Comparison of ENCODE assay signal across 1 cellular context in the genomic region with DNA sequence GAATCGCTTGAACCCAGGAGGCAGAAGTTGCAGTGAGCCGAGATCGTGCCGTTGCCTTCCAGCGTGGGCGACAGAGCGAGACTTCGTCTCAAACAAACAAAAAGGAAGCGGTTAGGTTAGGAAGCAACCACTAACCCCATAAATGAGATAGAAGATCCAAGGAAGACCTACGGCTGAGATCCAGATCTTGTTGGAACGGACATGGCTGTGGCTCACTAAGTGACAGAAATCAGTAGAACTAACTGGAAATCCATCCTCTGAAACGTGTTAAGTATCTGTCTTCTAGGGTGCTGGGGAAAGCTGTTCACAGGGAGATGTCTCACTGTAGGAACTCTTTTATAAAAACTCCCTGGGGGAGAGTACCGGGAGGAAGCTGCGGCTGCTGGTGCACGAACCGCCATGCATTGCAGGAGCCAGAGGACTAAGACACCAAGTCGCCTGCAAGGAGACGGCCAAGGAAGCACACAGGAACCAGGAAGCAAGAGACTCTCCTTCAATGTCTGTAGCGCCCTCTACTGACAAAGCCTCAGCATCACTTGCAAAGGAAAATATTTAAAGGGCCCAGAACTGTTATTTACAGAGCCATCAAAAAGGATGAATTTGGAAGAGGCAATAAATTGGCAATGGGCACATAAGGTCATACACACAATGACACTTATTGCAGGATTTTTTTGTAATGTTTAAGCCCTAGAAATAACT.
TF ChIP-seq lines count a peak whose summit lies in the region.

No MANE protein-coding gene starts in this region.

TF ChIP-seq in SK-N-SH, 30 proteins besides CTCF, POLR2A, EP300 and RAD21 (continued from another document):
- TF ChIP-seq, protein P1, sequence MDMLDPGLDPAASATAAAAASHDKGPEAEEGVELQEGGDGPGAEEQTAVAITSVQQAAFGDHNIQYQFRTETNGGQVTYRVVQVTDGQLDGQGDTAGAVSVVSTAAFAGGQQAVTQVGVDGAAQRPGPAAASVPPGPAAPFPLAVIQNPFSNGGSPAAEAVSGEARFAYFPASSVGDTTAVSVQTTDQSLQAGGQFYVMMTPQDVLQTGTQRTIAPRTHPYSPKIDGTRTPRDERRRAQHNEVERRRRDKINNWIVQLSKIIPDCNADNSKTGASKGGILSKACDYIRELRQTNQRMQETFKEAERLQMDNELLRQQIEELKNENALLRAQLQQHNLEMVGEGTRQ (IDR thresholded peaks at IDR 0.05; ENCODE audit: borderline replicate concordance, low read depth, low read length): no peak
- TF ChIP-seq YY1 (IDR thresholded peaks at IDR 0.05; ENCODE audit: low read depth): no peak
- no peak for TF ChIP-seq GATA2 (CRISPR knock-in tag; IDR thresholded peaks at IDR 0.05)
- TF ChIP-seq, protein P2, sequence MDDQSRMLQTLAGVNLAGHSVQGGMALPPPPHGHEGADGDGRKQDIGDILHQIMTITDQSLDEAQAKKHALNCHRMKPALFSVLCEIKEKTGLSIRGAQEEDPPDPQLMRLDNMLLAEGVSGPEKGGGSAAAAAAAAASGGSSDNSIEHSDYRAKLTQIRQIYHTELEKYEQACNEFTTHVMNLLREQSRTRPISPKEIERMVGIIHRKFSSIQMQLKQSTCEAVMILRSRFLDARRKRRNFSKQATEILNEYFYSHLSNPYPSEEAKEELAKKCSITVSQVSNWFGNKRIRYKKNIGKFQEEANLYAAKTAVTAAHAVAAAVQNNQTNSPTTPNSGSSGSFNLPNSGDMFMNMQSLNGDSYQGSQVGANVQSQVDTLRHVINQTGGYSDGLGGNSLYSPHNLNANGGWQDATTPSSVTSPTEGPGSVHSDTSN (IDR thresholded peaks at IDR 0.05): no peak
- TF ChIP-seq, protein P3, sequence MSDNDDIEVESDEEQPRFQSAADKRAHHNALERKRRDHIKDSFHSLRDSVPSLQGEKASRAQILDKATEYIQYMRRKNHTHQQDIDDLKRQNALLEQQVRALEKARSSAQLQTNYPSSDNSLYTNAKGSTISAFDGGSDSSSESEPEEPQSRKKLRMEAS (IDR thresholded peaks at IDR 0.05; ENCODE audit: low read depth): no peak
